Comparison of ENCODE assay signal across 1 cellular context in the genomic region with DNA sequence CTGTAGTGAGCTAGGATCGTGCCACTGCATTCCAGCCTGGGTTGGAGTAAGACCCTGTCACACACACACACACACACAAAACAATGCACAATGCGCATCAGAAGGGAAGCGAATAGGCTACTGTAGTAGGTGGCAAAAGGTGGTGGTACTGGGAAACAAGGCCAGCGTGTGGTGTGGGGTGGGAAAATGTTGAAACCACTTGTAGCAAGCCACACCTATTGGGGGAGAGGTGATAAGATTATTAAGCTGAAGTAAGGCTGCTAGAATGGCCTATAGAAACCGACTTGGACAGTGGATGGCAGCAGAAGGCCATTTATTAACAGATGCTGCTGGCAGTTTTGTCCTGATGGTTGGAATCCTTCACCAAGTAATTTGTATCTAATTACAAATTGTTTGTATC.
TF ChIP-seq lines count a peak whose summit lies in the region.

No MANE protein-coding gene starts in this region.

TF ChIP-seq in K562, 482 proteins besides CTCF, POLR2A, EP300 and RAD21 (continues in another document):
- TF ChIP-seq MTA1 (IDR thresholded peaks at IDR 0.05; ENCODE audit: borderline replicate concordance) (peak; percentile 45; the same call in 1 of the 2 replicates), ZEB2 (IDR thresholded peaks at IDR 0.05) (peak; percentile 66), HDAC1 (IDR thresholded peaks at IDR 0.05) (peak in 1 of 2 experiments; percentile 74; a peak in 2 of 4 replicates), CCNT2 (IDR thresholded peaks at IDR 0.05; ENCODE audit: borderline replicate concordance, extremely low read depth, insufficient read length, low read depth, low read length) (no peak), MYNN (IDR thresholded peaks at IDR 0.05) (0 out of 2 replicates have a peak, but pooled peaks have one; percentile 19), MYNN (CRISPR knock-in tag; IDR thresholded peaks at IDR 0.05) (no peak), ERF (CRISPR knock-in tag; IDR thresholded peaks at IDR 0.05) (0 out of 2 replicates have a peak, but pooled peaks have one; percentile 48), ESRRA (IDR thresholded peaks at IDR 0.05; ENCODE audit: borderline replicate concordance, low read depth) (0 out of 2 replicates have a peak, but pooled peaks have one; percentile 21), TEAD1 (CRISPR knock-in tag; IDR thresholded peaks at IDR 0.05) (peak in 1 of 2 experiments; percentile 21; a peak in 1 of 4 replicates), ZNF436 (CRISPR knock-in tag; IDR thresholded peaks at IDR 0.05) (0 out of 2 replicates have a peak, but pooled peaks have one; percentile 20), TARDBP (IDR thresholded peaks at IDR 0.05) (no peak), SMAD4 (CRISPR knock-in tag; conservative IDR thresholded peaks at IDR 0.05) (0 out of 2 replicates have a peak, but pooled peaks have one; percentile 14), SMC3 (conservative IDR thresholded peaks at IDR 0.05; ENCODE audit: insufficient read depth, low read depth, low read length) (0 out of 2 replicates have a peak, but pooled peaks have one; percentile 18), TOE1 (IDR thresholded peaks at IDR 0.05; ENCODE audit: borderline replicate concordance) (no peak), TOE1 (CRISPR knock-in tag; IDR thresholded peaks at IDR 0.05; ENCODE audit: borderline replicate concordance, low read depth) (no peak), ZNF707 (CRISPR knock-in tag; conservative IDR thresholded peaks at IDR 0.05) (no peak), RBFOX2 (IDR thresholded peaks at IDR 0.05; ENCODE audit: low read depth, low read length) (no peak), RBM17 (IDR thresholded peaks at IDR 0.05; ENCODE audit: borderline replicate concordance, low read depth, low read length) (no peak), RCOR1 (IDR thresholded peaks at IDR 0.05; ENCODE audit: borderline replicate concordance in 1 of 2, low read depth in 2 of 2, low read length in 2 of 2) (peak in 1 of 2 experiments; percentile 52; a peak in 1 of 4 replicates), DACH1 (IDR thresholded peaks at IDR 0.05; ENCODE audit: partially characterized antibody) (peak; percentile 59), NBN (IDR thresholded peaks at IDR 0.05; ENCODE audit: low read depth) (0 out of 2 replicates have a peak, but pooled peaks have one; percentile 53), STAG1 (CRISPR knock-in tag; IDR thresholded peaks at IDR 0.05; ENCODE audit: borderline replicate concordance) (no peak), EHMT2 (IDR thresholded peaks at IDR 0.05) (peak; percentile 12; the same call in 1 of the 2 replicates), ZNF444 (CRISPR knock-in tag; IDR thresholded peaks at IDR 0.05) (0 out of 2 replicates have a peak, but pooled peaks have one; percentile 46)
- TF ChIP-seq, protein P1, sequence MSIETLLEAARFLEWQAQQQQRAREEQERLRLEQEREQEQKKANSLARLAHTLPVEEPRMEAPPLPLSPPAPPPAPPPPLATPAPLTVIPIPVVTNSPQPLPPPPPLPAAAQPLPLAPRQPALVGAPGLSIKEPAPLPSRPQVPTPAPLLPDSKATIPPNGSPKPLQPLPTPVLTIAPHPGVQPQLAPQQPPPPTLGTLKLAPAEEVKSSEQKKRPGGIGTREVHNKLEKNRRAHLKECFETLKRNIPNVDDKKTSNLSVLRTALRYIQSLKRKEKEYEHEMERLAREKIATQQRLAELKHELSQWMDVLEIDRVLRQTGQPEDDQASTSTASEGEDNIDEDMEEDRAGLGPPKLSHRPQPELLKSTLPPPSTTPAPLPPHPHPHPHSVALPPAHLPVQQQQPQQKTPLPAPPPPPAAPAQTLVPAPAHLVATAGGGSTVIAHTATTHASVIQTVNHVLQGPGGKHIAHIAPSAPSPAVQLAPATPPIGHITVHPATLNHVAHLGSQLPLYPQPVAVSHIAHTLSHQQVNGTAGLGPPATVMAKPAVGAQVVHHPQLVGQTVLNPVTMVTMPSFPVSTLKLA (conservative IDR thresholded peaks at IDR 0.05) = peak; percentile 32 to 61; a peak in 2 of 4 replicates
- TF ChIP-seq, protein P2, sequence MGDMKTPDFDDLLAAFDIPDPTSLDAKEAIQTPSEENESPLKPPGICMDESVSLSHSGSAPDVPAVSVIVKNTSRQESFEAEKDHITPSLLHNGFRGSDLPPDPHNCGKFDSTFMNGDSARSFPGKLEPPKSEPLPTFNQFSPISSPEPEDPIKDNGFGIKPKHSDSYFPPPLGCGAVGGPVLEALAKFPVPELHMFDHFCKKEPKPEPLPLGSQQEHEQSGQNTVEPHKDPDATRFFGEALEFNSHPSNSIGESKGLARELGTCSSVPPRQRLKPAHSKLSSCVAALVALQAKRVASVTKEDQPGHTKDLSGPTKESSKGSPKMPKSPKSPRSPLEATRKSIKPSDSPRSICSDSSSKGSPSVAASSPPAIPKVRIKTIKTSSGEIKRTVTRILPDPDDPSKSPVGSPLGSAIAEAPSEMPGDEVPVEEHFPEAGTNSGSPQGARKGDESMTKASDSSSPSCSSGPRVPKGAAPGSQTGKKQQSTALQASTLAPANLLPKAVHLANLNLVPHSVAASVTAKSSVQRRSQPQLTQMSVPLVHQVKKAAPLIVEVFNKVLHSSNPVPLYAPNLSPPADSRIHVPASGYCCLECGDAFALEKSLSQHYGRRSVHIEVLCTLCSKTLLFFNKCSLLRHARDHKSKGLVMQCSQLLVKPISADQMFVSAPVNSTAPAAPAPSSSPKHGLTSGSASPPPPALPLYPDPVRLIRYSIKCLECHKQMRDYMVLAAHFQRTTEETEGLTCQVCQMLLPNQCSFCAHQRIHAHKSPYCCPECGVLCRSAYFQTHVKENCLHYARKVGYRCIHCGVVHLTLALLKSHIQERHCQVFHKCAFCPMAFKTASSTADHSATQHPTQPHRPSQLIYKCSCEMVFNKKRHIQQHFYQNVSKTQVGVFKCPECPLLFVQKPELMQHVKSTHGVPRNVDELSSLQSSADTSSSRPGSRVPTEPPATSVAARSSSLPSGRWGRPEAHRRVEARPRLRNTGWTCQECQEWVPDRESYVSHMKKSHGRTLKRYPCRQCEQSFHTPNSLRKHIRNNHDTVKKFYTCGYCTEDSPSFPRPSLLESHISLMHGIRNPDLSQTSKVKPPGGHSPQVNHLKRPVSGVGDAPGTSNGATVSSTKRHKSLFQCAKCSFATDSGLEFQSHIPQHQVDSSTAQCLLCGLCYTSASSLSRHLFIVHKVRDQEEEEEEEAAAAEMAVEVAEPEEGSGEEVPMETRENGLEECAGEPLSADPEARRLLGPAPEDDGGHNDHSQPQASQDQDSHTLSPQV (IDR thresholded peaks at IDR 0.05) = no peak
- TF ChIP-seq, protein P3, sequence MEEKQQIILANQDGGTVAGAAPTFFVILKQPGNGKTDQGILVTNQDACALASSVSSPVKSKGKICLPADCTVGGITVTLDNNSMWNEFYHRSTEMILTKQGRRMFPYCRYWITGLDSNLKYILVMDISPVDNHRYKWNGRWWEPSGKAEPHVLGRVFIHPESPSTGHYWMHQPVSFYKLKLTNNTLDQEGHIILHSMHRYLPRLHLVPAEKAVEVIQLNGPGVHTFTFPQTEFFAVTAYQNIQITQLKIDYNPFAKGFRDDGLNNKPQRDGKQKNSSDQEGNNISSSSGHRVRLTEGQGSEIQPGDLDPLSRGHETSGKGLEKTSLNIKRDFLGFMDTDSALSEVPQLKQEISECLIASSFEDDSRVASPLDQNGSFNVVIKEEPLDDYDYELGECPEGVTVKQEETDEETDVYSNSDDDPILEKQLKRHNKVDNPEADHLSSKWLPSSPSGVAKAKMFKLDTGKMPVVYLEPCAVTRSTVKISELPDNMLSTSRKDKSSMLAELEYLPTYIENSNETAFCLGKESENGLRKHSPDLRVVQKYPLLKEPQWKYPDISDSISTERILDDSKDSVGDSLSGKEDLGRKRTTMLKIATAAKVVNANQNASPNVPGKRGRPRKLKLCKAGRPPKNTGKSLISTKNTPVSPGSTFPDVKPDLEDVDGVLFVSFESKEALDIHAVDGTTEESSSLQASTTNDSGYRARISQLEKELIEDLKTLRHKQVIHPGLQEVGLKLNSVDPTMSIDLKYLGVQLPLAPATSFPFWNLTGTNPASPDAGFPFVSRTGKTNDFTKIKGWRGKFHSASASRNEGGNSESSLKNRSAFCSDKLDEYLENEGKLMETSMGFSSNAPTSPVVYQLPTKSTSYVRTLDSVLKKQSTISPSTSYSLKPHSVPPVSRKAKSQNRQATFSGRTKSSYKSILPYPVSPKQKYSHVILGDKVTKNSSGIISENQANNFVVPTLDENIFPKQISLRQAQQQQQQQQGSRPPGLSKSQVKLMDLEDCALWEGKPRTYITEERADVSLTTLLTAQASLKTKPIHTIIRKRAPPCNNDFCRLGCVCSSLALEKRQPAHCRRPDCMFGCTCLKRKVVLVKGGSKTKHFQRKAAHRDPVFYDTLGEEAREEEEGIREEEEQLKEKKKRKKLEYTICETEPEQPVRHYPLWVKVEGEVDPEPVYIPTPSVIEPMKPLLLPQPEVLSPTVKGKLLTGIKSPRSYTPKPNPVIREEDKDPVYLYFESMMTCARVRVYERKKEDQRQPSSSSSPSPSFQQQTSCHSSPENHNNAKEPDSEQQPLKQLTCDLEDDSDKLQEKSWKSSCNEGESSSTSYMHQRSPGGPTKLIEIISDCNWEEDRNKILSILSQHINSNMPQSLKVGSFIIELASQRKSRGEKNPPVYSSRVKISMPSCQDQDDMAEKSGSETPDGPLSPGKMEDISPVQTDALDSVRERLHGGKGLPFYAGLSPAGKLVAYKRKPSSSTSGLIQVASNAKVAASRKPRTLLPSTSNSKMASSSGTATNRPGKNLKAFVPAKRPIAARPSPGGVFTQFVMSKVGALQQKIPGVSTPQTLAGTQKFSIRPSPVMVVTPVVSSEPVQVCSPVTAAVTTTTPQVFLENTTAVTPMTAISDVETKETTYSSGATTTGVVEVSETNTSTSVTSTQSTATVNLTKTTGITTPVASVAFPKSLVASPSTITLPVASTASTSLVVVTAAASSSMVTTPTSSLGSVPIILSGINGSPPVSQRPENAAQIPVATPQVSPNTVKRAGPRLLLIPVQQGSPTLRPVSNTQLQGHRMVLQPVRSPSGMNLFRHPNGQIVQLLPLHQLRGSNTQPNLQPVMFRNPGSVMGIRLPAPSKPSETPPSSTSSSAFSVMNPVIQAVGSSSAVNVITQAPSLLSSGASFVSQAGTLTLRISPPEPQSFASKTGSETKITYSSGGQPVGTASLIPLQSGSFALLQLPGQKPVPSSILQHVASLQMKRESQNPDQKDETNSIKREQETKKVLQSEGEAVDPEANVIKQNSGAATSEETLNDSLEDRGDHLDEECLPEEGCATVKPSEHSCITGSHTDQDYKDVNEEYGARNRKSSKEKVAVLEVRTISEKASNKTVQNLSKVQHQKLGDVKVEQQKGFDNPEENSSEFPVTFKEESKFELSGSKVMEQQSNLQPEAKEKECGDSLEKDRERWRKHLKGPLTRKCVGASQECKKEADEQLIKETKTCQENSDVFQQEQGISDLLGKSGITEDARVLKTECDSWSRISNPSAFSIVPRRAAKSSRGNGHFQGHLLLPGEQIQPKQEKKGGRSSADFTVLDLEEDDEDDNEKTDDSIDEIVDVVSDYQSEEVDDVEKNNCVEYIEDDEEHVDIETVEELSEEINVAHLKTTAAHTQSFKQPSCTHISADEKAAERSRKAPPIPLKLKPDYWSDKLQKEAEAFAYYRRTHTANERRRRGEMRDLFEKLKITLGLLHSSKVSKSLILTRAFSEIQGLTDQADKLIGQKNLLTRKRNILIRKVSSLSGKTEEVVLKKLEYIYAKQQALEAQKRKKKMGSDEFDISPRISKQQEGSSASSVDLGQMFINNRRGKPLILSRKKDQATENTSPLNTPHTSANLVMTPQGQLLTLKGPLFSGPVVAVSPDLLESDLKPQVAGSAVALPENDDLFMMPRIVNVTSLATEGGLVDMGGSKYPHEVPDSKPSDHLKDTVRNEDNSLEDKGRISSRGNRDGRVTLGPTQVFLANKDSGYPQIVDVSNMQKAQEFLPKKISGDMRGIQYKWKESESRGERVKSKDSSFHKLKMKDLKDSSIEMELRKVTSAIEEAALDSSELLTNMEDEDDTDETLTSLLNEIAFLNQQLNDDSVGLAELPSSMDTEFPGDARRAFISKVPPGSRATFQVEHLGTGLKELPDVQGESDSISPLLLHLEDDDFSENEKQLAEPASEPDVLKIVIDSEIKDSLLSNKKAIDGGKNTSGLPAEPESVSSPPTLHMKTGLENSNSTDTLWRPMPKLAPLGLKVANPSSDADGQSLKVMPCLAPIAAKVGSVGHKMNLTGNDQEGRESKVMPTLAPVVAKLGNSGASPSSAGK (IDR thresholded peaks at IDR 0.05) = peak; percentile 39; the same call in 1 of the 2 replicates
- TF ChIP-seq, protein P4, sequence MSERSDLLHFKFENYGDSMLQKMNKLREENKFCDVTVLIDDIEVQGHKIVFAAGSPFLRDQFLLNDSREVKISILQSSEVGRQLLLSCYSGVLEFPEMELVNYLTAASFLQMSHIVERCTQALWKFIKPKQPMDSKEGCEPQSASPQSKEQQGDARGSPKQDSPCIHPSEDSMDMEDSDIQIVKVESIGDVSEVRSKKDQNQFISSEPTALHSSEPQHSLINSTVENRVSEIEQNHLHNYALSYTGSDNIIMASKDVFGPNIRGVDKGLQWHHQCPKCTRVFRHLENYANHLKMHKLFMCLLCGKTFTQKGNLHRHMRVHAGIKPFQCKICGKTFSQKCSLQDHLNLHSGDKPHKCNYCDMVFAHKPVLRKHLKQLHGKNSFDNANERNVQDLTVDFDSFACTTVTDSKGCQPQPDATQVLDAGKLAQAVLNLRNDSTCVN (CRISPR knock-in tag; IDR thresholded peaks at IDR 0.05) = peak; percentile 71; the same call in 1 of the 2 replicates
- TF ChIP-seq, protein P5, sequence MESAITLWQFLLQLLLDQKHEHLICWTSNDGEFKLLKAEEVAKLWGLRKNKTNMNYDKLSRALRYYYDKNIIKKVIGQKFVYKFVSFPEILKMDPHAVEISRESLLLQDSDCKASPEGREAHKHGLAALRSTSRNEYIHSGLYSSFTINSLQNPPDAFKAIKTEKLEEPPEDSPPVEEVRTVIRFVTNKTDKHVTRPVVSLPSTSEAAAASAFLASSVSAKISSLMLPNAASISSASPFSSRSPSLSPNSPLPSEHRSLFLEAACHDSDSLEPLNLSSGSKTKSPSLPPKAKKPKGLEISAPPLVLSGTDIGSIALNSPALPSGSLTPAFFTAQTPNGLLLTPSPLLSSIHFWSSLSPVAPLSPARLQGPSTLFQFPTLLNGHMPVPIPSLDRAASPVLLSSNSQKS (CRISPR knock-in tag; IDR thresholded peaks at IDR 0.05) = no peak
- TF ChIP-seq, protein P6, sequence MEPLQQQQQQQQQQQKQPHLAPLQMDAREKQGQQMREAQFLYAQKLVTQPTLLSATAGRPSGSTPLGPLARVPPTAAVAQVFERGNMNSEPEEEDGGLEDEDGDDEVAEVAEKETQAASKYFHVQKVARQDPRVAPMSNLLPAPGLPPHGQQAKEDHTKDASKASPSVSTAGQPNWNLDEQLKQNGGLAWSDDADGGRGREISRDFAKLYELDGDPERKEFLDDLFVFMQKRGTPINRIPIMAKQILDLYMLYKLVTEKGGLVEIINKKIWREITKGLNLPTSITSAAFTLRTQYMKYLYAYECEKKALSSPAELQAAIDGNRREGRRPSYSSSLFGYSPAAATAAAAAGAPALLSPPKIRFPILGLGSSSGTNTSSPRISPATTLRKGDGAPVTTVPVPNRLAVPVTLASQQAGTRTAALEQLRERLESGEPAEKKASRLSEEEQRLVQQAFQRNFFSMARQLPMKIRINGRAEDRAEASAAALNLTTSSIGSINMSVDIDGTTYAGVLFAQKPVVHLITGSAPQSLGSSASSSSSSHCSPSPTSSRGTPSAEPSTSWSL (CRISPR knock-in tag; IDR thresholded peaks at IDR 0.05; ENCODE audit: borderline replicate concordance) = 0 out of 2 replicates have a peak, but pooled peaks have one; percentile 28
- TF ChIP-seq, protein P7, sequence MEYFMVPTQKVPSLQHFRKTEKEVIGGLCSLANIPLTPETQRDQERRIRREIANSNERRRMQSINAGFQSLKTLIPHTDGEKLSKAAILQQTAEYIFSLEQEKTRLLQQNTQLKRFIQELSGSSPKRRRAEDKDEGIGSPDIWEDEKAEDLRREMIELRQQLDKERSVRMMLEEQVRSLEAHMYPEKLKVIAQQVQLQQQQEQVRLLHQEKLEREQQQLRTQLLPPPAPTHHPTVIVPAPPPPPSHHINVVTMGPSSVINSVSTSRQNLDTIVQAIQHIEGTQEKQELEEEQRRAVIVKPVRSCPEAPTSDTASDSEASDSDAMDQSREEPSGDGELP (CRISPR knock-in tag; IDR thresholded peaks at IDR 0.05; ENCODE audit: borderline replicate concordance) = 0 out of 2 replicates have a peak, but pooled peaks have one; percentile 17
